ENCODE assay signal across 24 cellular contexts in the genomic region with DNA sequence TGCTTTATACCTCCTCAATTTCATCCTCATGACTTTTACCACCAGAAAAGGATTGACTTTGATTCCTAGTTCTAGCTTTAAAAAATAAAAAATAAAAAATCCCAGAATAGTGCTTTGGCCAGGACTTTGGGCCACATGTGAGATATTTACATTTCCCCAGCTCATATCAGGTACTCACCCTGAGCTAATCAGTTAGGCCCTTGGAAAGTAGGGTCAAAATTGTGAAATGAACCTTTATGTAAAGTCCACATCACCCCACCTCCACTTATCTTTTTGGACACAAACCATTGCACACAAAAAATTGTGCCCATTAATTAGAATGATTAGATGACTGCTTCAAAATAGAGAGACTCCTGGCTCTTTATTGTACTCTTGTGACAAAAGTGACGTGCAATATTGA.
"Had no signal": no experiment of that assay in that cellular context is flagged by ENCODE, and none has a peak within 500 bp of the region (broad histone marks: within the 10 kb centered on the region; RNA-seq: fewer than 3 reads in every experiment).

No MANE protein-coding gene starts in this region.

- H3K4me1 ChIP-seq: heart left ventricle, psoas muscle, tibial nerve had no signal

- H3K4me3 ChIP-seq: heart left ventricle, lung, mucosa of descending colon, ovary, psoas muscle, smooth muscle cell, tibial nerve had no signal

- H3K27ac ChIP-seq: heart left ventricle, ovary, psoas muscle, tibial nerve had no signal

- H3K27me3 ChIP-seq: heart left ventricle, ovary, tibial nerve had no signal

- H3K9me3 Mint-ChIP-seq: activated naive CD4-positive, alpha-beta T cell treated with anti-CD3 and anti-CD28 coated beads, Interleukin-2, amount 50 U/mL, for 24 hours; activated T-cell treated with anti-CD3 and anti-CD28 coated beads, Interleukin-2, amount 50 U/mL, for 4 hours; central memory CD8-positive, alpha-beta T cell; dendritic cell treated with granulocyte-macrophage colony-stimulating factor and Interleukin-4, amounts not matched to agents 40 ng/mL and 50 ng/mL, for 4 days; T-cell had no signal

- H3K36me3 ChIP-seq: ovary had no signal

- H3K4me3 Mint-ChIP-seq: activated naive CD4-positive, alpha-beta T cell treated with anti-CD3 and anti-CD28 coated beads, Interleukin-2, amount 50 U/mL, for 24 hours; activated naive CD8-positive, alpha-beta T cell treated with anti-CD3 and anti-CD28 coated beads, Interleukin-2, amount 50 U/mL, for 24 hours; activated T-cell treated with anti-CD3 and anti-CD28 coated beads, Interleukin-2, amount 50 U/mL, for 4 hours; central memory CD8-positive, alpha-beta T cell; dendritic cell treated with granulocyte-macrophage colony-stimulating factor and Interleukin-4, amounts not matched to agents 40 ng/mL and 50 ng/mL, for 4 days; endodermal cell; T-cell had no signal

- ATAC-seq: activated naive CD8-positive, alpha-beta T cell treated with anti-CD3 and anti-CD28 coated beads, Interleukin-2, amount 50 U/mL, for 24 hours; activated T-cell treated with anti-CD3 and anti-CD28 coated beads, Interleukin-2, amount 50 U/mL, for 4 hours; esophagus mucosa; heart left ventricle; mucosa of descending colon; psoas muscle; T-cell had no signal

- DNase-seq: activated CD4-positive, alpha-beta T cell treated with anti-CD3 and anti-CD28 coated beads for 4 hours; activated CD4-positive, alpha-beta T cell treated with anti-CD3 and anti-CD28 coated beads, Interleukin-2, amount 50 U/mL, for 48 hours; activated CD8-positive, alpha-beta memory T cell treated with anti-CD3 and anti-CD28 coated beads, Interleukin-2, amount 50 U/mL, for 48 hours; activated naive CD8-positive, alpha-beta T cell treated with anti-CD3 and anti-CD28 coated beads, Interleukin-2, amount 50 U/mL, for 24 hours; activated T-cell treated with anti-CD3 and anti-CD28 coated beads, Interleukin-2, amount 50 U/mL, for 4 hours; amygdala; endodermal cell; foreskin fibroblast; heart left ventricle; mesendoderm; mucosa of descending colon; ovary; psoas muscle; stimulated activated CD4-positive, alpha-beta T cell treated with anti-CD3 and anti-CD28 coated beads, Interleukin-1b, Interleukin-23, amount 100 ng/mL, for 48 hours; stimulated activated naive CD4-positive, alpha-beta T cell; T-cell had no signal

- H3K27ac Mint-ChIP-seq: activated naive CD8-positive, alpha-beta T cell treated with anti-CD3 and anti-CD28 coated beads, Interleukin-2, amount 50 U/mL, for 24 hours; activated T-helper 2 cell treated with anti-CD3 and anti-CD28 coated beads, Interferon-gamma antibody, Interleukin-2, Interleukin-4, amounts not matched to agents 10 μg/mL and 5 μg/mL and 100 μg/mL, durations not matched to agents 14 hours and 24 hours and 36 hours; dendritic cell treated with granulocyte-macrophage colony-stimulating factor and Interleukin-4, amounts not matched to agents 40 ng/mL and 50 ng/mL, for 4 days; T-cell had no signal

- H3K27me3 Mint-ChIP-seq: activated naive CD4-positive, alpha-beta T cell treated with anti-CD3 and anti-CD28 coated beads, Interleukin-2, amount 50 U/mL, for 24 hours; activated naive CD8-positive, alpha-beta T cell treated with anti-CD3 and anti-CD28 coated beads, Interleukin-2, amount 50 U/mL, for 24 hours; central memory CD8-positive, alpha-beta T cell; dendritic cell treated with granulocyte-macrophage colony-stimulating factor and Interleukin-4, amounts not matched to agents 40 ng/mL and 50 ng/mL, for 4 days; T-cell had no signal

- H3K9me3 ChIP-seq: heart left ventricle, mucosa of descending colon, ovary, psoas muscle, tibial nerve had no signal
